Comparison of ENCODE assay signal across 13 cellular contexts in the genomic region with DNA sequence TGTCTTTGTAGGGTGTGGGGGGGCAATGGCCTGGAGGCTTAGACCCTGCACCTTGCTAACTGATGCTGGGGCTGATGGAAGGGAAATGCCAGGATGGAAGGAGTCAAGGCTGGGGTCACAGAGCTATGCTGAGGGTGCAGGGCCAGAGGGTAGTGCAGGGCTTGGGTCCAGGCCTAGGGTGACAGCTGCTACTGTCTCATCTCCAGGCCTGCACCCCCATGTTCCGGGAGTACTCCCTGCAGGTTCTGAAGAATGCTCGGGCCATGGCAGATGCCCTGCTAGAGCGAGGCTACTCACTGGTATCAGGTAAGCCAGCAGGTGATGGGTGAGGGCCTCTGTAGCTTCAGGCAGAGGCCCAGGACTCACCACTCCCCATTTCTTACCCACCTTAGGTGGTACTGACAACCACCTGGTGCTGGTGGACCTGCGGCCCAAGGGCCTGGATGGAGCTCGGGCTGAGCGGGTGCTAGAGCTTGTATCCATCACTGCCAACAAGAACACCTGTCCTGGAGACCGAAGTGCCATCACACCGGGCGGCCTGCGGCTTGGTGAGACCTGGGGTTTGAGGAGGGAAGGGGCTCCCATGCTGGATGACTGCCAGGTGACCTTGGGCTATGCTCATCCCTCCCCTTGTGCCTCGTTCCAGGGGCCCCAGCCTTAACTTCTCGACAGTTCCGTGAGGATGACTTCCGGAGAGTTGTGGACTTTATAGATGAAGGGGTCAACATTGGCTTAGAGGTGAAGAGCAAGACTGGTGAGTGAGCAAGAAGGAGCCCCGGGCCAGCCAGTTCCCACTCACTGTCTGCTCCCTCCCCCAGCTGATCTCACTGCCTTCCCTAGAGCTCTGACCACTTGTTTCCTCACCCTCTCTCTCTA. TPM values are rescaled to one million over a fixed set of nuclear protein-coding genes. Genes with fewer than 3 reads are reported as not detected.
DNase-seq lines count a peak whose midpoint lies in the region; ATAC-seq and TF ChIP-seq lines count a peak whose summit lies in the region.
"Had no signal": no experiment of that assay in that cellular context is flagged by ENCODE, and none has a peak within 500 bp of the region (broad histone marks: within the 10 kb centered on the region; RNA-seq: fewer than 3 reads in every experiment).

No MANE protein-coding gene starts in this region.

- TF ChIP-seq EP300 in upper lobe of left lung (IDR thresholded peaks at IDR 0.05), result no peak

- H3K27ac Mint-ChIP-seq in endodermal cell (no peak overlapping the region), nephron (peak overlapping the region in 1 of 3 experiments; percentile 14)

- ATAC-seq in HG02678 (IDR thresholded peaks at IDR 0.05; ENCODE audit: unreplicated experiment), result no peak
- ATAC-seq in upper lobe of left lung (ENCODE audit: low FRiP score in 2 of 2), result no peak
- ATAC-seq: foreskin keratinocyte had no signal

- H3K4me1 ChIP-seq in BLaER1 (peaks cover 82% of the 10 kb centered on the region), endodermal cell (ENCODE audit: control insufficient read depth, insufficient read depth, low read length) (peaks cover 16% of the 10 kb centered on the region), upper lobe of left lung (peaks cover 26 to 43% (median 35%) of the 10 kb centered on the region in 4 donors)

- H3K4me3 ChIP-seq in BLaER1 (no peak overlapping the region), endodermal cell (ENCODE audit: low read length) (no peak overlapping the region), upper lobe of left lung (no peak overlapping the region)
- H3K4me3 ChIP-seq: thoracic aorta had no signal

- peaks cover 45% of the 10 kb centered on the region for H3K27me3 Mint-ChIP-seq in endodermal cell (ENCODE audit: insufficient read depth)
- peaks cover 42% of the 10 kb centered on the region for H3K27me3 Mint-ChIP-seq in nephron (ENCODE audit: low read depth)

- H3K9me3 Mint-ChIP-seq in endodermal cell, result no peaks in the 10 kb centered on the region
- no peaks in the 10 kb centered on the region for H3K9me3 Mint-ChIP-seq in nephron

- H3K4me3 Mint-ChIP-seq in endodermal cell (no peak overlapping the region), nephron (peak overlapping the region; percentile 19 to 67 (median 54))

- peak overlapping the region; percentile 62 for H3K4me2 ChIP-seq in BLaER1

- H3K27me3 ChIP-seq in BLaER1, result peaks cover 67% of the 10 kb centered on the region
- H3K27me3 ChIP-seq in endodermal cell (ENCODE audit: control insufficient read depth, insufficient read depth, low read length, poor library complexity, severe bottlenecking), result peaks cover 44% of the 10 kb centered on the region
- peaks cover 0 to 15% (median 11%) of the 10 kb centered on the region in 4 donors for H3K27me3 ChIP-seq in upper lobe of left lung

- peaks cover 85% of the 10 kb centered on the region for H4K20me1 ChIP-seq in BLaER1

- H3K36me3 Mint-ChIP-seq in endodermal cell (ENCODE audit: low read depth), result peaks cover 40% of the 10 kb centered on the region
- H3K36me3 Mint-ChIP-seq in nephron (ENCODE audit: low read depth), result peaks cover 27% of the 10 kb centered on the region

- 0 out of 2 replicates have a peak overlapping the region, but pooled peaks have one; percentile 15 for H3K9ac ChIP-seq in BLaER1
- no peak overlapping the region for H3K9ac ChIP-seq in endodermal cell (ENCODE audit: extremely low read depth, low read length, poor library complexity, severe bottlenecking)
- H3K9ac ChIP-seq: parathyroid adenoma had no signal

- TF ChIP-seq POLR2A in upper lobe of left lung (IDR thresholded peaks at IDR 0.05), result no peak

- H3K9me3 ChIP-seq in BLaER1, result no peaks in the 10 kb centered on the region
- no peaks in the 10 kb centered on the region for H3K9me3 ChIP-seq in endodermal cell (ENCODE audit: control insufficient read depth, low read length)
- H3K9me3 ChIP-seq in upper lobe of left lung, result no peaks in the 10 kb centered on the region
- H3K9me3 ChIP-seq: thoracic aorta had no signal

- 93 to 100% methylated on average over 6 to 15 of the region's 15 CpGs for WGBS in endodermal cell (ENCODE audit: insufficient coverage in 1 of 2, insufficient read length in 1 of 2), 2 experiments
- WGBS in upper lobe of left lung, 2 donors, result 87 to 94% methylated on average over 9 to 15 of the region's 15 CpGs

- H3K27ac ChIP-seq in BLaER1, result no peak overlapping the region
- no peak overlapping the region for H3K27ac ChIP-seq in endodermal cell (ENCODE audit: low read depth, low read length)
- H3K27ac ChIP-seq in upper lobe of left lung, result peak overlapping the region in 1 of 4 donors; percentile 55
- H3K27ac ChIP-seq: foreskin keratinocyte, parathyroid adenoma had no signal

- H3K36me3 ChIP-seq in BLaER1, result peaks cover 52% of the 10 kb centered on the region
- H3K36me3 ChIP-seq in endodermal cell (ENCODE audit: control insufficient read depth, insufficient read depth, low read length), result peaks cover 41% of the 10 kb centered on the region
- H3K36me3 ChIP-seq in upper lobe of left lung, result peaks cover 0 to 40% (median 36%) of the 10 kb centered on the region in 4 donors

- TF ChIP-seq CTCF in endodermal cell (conservative IDR thresholded peaks at IDR 0.05) (no peak), nephron (IDR thresholded peaks at IDR 0.05; ENCODE audit: unreplicated experiment in 3 of 3) (no peak), upper lobe of left lung (IDR thresholded peaks at IDR 0.05) (no peak)

- DNase-seq in RKO (ENCODE audit: low spot score), result peak; percentile 58
- DNase-seq in endodermal cell, result peak; percentile 62
- no peak for DNase-seq in HUDEP-2 (lab: John Stamatoyannopoulos, UW; ENCODE audit: unreplicated experiment in 76 of 76)
- no peak for DNase-seq in GDM1 (lab: John Stamatoyannopoulos, UW)
- DNase-seq in upper lobe of left lung, result no peak
- DNase-seq: central memory CD4-positive, alpha-beta T cell; foreskin keratinocyte had no signal

- peaks cover 20% of the 10 kb centered on the region for H3K4me1 Mint-ChIP-seq in endodermal cell
- H3K4me1 Mint-ChIP-seq in nephron, result peaks cover 53% of the 10 kb centered on the region

RNA-seq across cellular contexts. Expression of gene SHMT2, which starts 4.1 kb away (rescaled TPM):
- total RNA-seq in endodermal cell (100 to 1,000 TPM in 1 of 2 donors, 10 to 100 TPM in 1; 76.7 to 134 TPM), upper lobe of left lung (10 to 100 TPM; 37.9 to 92.0 (median 52.0) TPM)
- polyA plus RNA-seq in endodermal cell (2013, experiment 1 of 2), result 141 TPM
- 96.2 TPM for polyA plus RNA-seq in endodermal cell (2013, experiment 2 of 2)

RNA-seq across cellular contexts. Expression of gene NXPH4, which starts 17.0 kb away (rescaled TPM):
- total RNA-seq in endodermal cell (1 to 10 TPM in 1 of 2 donors, under 1 TPM in 1; 0.31 to 1.1 TPM), upper lobe of left lung (under 1 TPM in 3 of 6 donors, not detected in 3; 0.20 to 0.94 (median 0.22) TPM)
- polyA plus RNA-seq in endodermal cell (2013, experiment 1 of 2), result 7.8 TPM
- 6.4 TPM for polyA plus RNA-seq in endodermal cell (2013, experiment 2 of 2)

RNA-seq across cellular contexts. Expression of gene STAC3, which starts 17.4 kb away (rescaled TPM):
- total RNA-seq in endodermal cell (1 to 10 TPM; 5.9 to 6.8 TPM), upper lobe of left lung (10 to 100 TPM in 1 of 6 donors, 1 to 10 TPM in 5; 4.3 to 10.5 (median 5.6) TPM)
- 2.5 TPM for polyA plus RNA-seq in endodermal cell (2013, experiment 1 of 2)
- polyA plus RNA-seq in endodermal cell (2013, experiment 2 of 2), result 1.9 TPM
- total RNA-seq: H4 had no signal

Comparison
In these comparisons a context has a peak if more than half of its experiments do, and no peak if none do; other contexts are left out.
1. DNase-seq: peak in RKO (single experiment) and endodermal cell (single experiment); none in HUDEP-2 (0 of 76), GDM1 (single experiment) and upper lobe of left lung (0 of 2).